3 cellular contexts compared by ENCODE assay signal in genomic region chr1:1550591-1551432, GRCh38.
TF ChIP-seq lines count a peak whose summit lies in the region.

No MANE protein-coding gene starts in this region.

TF ChIP-seq in IMR-90, 13 proteins besides CTCF, POLR2A, EP300 and RAD21:
- no peak for TF ChIP-seq MAZ (IDR thresholded peaks at IDR 0.05; ENCODE audit: borderline replicate concordance, low read depth, low read length)
- TF ChIP-seq CEBPB (IDR thresholded peaks at IDR 0.05; ENCODE audit: low read depth, low read length), result no peak
- TF ChIP-seq RCOR1 (IDR thresholded peaks at IDR 0.05; ENCODE audit: insufficient replicate concordance, low read length), result no peak
- no peak for TF ChIP-seq NFE2L2 (IDR thresholded peaks at IDR 0.05; ENCODE audit: low read depth, low read length)
- no peak for TF ChIP-seq CHD1 (IDR thresholded peaks at IDR 0.05; ENCODE audit: low read depth, low read length)
- TF ChIP-seq MAFK (IDR thresholded peaks at IDR 0.05; ENCODE audit: low read depth, low read length), result no peak
- no peak for TF ChIP-seq FOS (IDR thresholded peaks at IDR 0.05; ENCODE audit: low read depth, low read length)
- no peak for TF ChIP-seq MXI1 (IDR thresholded peaks at IDR 0.05; ENCODE audit: borderline replicate concordance, low read depth, low read length)
- TF ChIP-seq USF2 (IDR thresholded peaks at IDR 0.05; ENCODE audit: low read depth, low read length), result no peak

TF ChIP-seq in K562, 482 proteins besides CTCF, POLR2A, EP300 and RAD21:
- TF ChIP-seq ZNF785 (CRISPR knock-in tag; IDR thresholded peaks at IDR 0.05) (no peak), ZBTB33 (CRISPR knock-in tag; IDR thresholded peaks at IDR 0.05) (peak; percentile 94), POLR2G (IDR thresholded peaks at IDR 0.05; ENCODE audit: low read depth, low read length) (peak; percentile 63)
- TF ChIP-seq, protein P1, sequence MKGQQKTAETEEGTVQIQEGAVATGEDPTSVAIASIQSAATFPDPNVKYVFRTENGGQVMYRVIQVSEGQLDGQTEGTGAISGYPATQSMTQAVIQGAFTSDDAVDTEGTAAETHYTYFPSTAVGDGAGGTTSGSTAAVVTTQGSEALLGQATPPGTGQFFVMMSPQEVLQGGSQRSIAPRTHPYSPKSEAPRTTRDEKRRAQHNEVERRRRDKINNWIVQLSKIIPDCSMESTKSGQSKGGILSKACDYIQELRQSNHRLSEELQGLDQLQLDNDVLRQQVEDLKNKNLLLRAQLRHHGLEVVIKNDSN (CRISPR knock-in tag; IDR thresholded peaks at IDR 0.05), result 0 out of 2 replicates have a peak, but pooled peaks have one; percentile 5

TF ChIP-seq in liver, 16 proteins besides CTCF, POLR2A, EP300 and RAD21:
- no peak for TF ChIP-seq FOXA1 (IDR thresholded peaks at IDR 0.05)
- no peak for TF ChIP-seq SP1 (IDR thresholded peaks at IDR 0.05)
- no peak for TF ChIP-seq HNF4G (IDR thresholded peaks at IDR 0.05)
- no peak for TF ChIP-seq HNF4A (conservative IDR thresholded peaks at IDR 0.05)
- TF ChIP-seq REST (IDR thresholded peaks at IDR 0.05), result no peak
- TF ChIP-seq, protein P2, sequence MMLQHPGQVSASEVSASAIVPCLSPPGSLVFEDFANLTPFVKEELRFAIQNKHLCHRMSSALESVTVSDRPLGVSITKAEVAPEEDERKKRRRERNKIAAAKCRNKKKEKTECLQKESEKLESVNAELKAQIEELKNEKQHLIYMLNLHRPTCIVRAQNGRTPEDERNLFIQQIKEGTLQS (IDR thresholded peaks at IDR 0.05), result no peak
- no peak for TF ChIP-seq RXRA (IDR thresholded peaks at IDR 0.05)
- TF ChIP-seq FOXA2 (IDR thresholded peaks at IDR 0.05), result no peak
- no peak for TF ChIP-seq GABPA (IDR thresholded peaks at IDR 0.05 in 1 of 2, conservative IDR thresholded peaks at IDR 0.05 in 1 of 2)
- no peak for TF ChIP-seq NR2F2 (IDR thresholded peaks at IDR 0.05)
- TF ChIP-seq YY1 (IDR thresholded peaks at IDR 0.05), result no peak
- TF ChIP-seq, protein P3, sequence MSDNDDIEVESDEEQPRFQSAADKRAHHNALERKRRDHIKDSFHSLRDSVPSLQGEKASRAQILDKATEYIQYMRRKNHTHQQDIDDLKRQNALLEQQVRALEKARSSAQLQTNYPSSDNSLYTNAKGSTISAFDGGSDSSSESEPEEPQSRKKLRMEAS (IDR thresholded peaks at IDR 0.05), result no peak
